9 cellular contexts compared by ENCODE assay signal in genomic region chr1:8154621-8155052, GRCh38.
DNase-seq lines count a peak whose midpoint lies in the region; ATAC-seq and TF ChIP-seq lines count a peak whose summit lies in the region.
"Had no signal": no experiment of that assay in that cellular context is flagged by ENCODE, and none has a peak within 500 bp of the region (broad histone marks: within the 10 kb centered on the region; RNA-seq: fewer than 3 reads in every experiment).

No MANE protein-coding gene starts in this region.

- peak; percentile 38 for DNase-seq in HEK293T (ENCODE audit: extremely low spot score)
- peak; percentile 80 for DNase-seq in NCI-H69 (lab: John Stamatoyannopoulos, UW)
- peak; percentile 72 for DNase-seq in epithelial cell of prostate (ENCODE audit: low read depth, low spot score)
- peak; percentile 57 for DNase-seq in progenitor cell of endocrine pancreas (ENCODE audit: low spot score, unreplicated experiment)
- no peak for DNase-seq in NOMO-1 treated with DMSO at 0.1 percent for 48 hours (lab: John Stamatoyannopoulos, UW; ENCODE audit: unreplicated experiment)
- no peak for DNase-seq in effector CD4-positive, alpha-beta T cell
- no peak for DNase-seq in GM10248 (ENCODE audit: extremely low spot score)
- DNase-seq: activated CD4-positive, alpha-beta T cell treated with anti-CD3 and anti-CD28 coated beads for 4 hours had no signal

- CTCF ChIA-PET in HEK293T (lab: Yijun Ruan, JAX) = interaction anchor here (0.5 to 0.9 kb wide), 3 partner anchors 11 to 140 kb away, joined by 3 read pairs; no protein-coding TSS in a partner anchor
- CTCF ChIA-PET in GM10248 (lab: Yijun Ruan, JAX) = interaction anchor here (2.0 kb wide), 1 partner anchor 9 kb away, joined by 5 read pairs; no protein-coding TSS in a partner anchor

- POLR2A ChIA-PET in HEK293T (lab: Yijun Ruan, JAX) = no interaction called here
- POLR2A ChIA-PET in GM10248 (lab: Yijun Ruan, JAX) = interaction anchor here (0.5 kb wide), 1 partner anchor 44 kb away, joined by 5 read pairs; no protein-coding TSS in a partner anchor

- peaks cover 27% of the 10 kb centered on the region for H3K4me1 Mint-ChIP-seq in progenitor cell of endocrine pancreas (ENCODE audit: low read depth)

- no peaks in the 10 kb centered on the region for H3K27me3 Mint-ChIP-seq in progenitor cell of endocrine pancreas

- H3K36me3 Mint-ChIP-seq in progenitor cell of endocrine pancreas (ENCODE audit: insufficient read depth) = peaks cover 2% of the 10 kb centered on the region

- H3K9me3 Mint-ChIP-seq in progenitor cell of endocrine pancreas (ENCODE audit: low read depth) = peaks cover 5% of the 10 kb centered on the region

- ATAC-seq in HG02623 (IDR thresholded peaks at IDR 0.05; ENCODE audit: unreplicated experiment) = no peak

- TF ChIP-seq CTCF in progenitor cell of endocrine pancreas (IDR thresholded peaks at IDR 0.05; ENCODE audit: unreplicated experiment) (no peak), GM10248 (IDR thresholded peaks at IDR 0.05; ENCODE audit: control extremely low read depth, extremely low read depth, low read depth, missing control alignments) (no peak)

- no peak overlapping the region for H3K4me3 Mint-ChIP-seq in progenitor cell of endocrine pancreas (ENCODE audit: low read depth)

- H3K27ac Mint-ChIP-seq in progenitor cell of endocrine pancreas = peak overlapping the region; percentile 96

- H3K27ac ChIP-seq in epithelial cell of prostate = peak overlapping the region; percentile 70

TF ChIP-seq in HEK293T, 16 proteins besides CTCF, POLR2A, EP300 and RAD21:
- TF ChIP-seq L3MBTL2 (conservative IDR thresholded peaks at IDR 0.05) (no peak), PKNOX1 (IDR thresholded peaks at IDR 0.05) (peak; percentile 77)

Comparison
In these comparisons a context has a peak if more than half of its experiments do, and no peak if none do; other contexts are left out.
1. DNase-seq: peak in HEK293T (single experiment), NCI-H69 (single experiment), epithelial cell of prostate (single experiment) and progenitor cell of endocrine pancreas (single experiment); none in NOMO-1 treated with DMSO at 0.1 percent for 48 hours (single experiment), effector CD4-positive, alpha-beta T cell (single experiment) and GM10248 (single experiment).